Comparison of ENCODE assay signal across 10 cellular contexts in genomic region chr20:60058869-60059268, GRCh38.
DNase-seq lines count a peak whose midpoint lies in the region; ATAC-seq, FAIRE-seq and TF ChIP-seq lines count a peak whose summit lies in the region.
"Had no signal": no experiment of that assay in that cellular context is flagged by ENCODE, and none has a peak within 500 bp of the region (broad histone marks: within the 10 kb centered on the region; RNA-seq: fewer than 3 reads in every experiment).

No MANE protein-coding gene starts in this region.

- FAIRE-seq in keratinocyte (lab: Jason Lieb, UNC): no peak
- FAIRE-seq: A549 had no signal

- TF ChIP-seq POLR2A in body of pancreas (IDR thresholded peaks at IDR 0.05): no peak
- TF ChIP-seq POLR2A in esophagus squamous epithelium (IDR thresholded peaks at IDR 0.05): no peak

- H3K4me2 ChIP-seq in keratinocyte (ENCODE audit: control insufficient read depth, extremely low read depth, insufficient read depth, low read depth, low read length): peak overlapping the region; percentile 74
- H3K4me2 ChIP-seq: A549 had no signal

- H3K9me3 ChIP-seq in RWPE2 (ENCODE audit: severe bottlenecking): no peaks in the 10 kb centered on the region
- no peaks in the 10 kb centered on the region for H3K9me3 ChIP-seq in keratinocyte (ENCODE audit: control insufficient read depth, low read depth, low read length)
- no peaks in the 10 kb centered on the region for H3K9me3 ChIP-seq in body of pancreas
- no peaks in the 10 kb centered on the region for H3K9me3 ChIP-seq in esophagus squamous epithelium
- H3K9me3 ChIP-seq: A549, transverse colon had no signal

- peaks cover 50% of the 10 kb centered on the region for H3K79me2 ChIP-seq in keratinocyte (ENCODE audit: control insufficient read depth, insufficient read depth, low read length)

- H3K36me3 Mint-ChIP-seq in stimulated activated effector memory CD8-positive, alpha-beta T cell treated with anti-CD3 and anti-CD28 coated beads, Interleukin-12 subunit alpha, Interleukin-12 subunit beta, amount 100 ng/mL, for 72 hours: no peaks in the 10 kb centered on the region

- H4K20me1 ChIP-seq in keratinocyte (ENCODE audit: control insufficient read depth, extremely low read depth, insufficient read depth, low read length): peaks cover 3% of the 10 kb centered on the region

- TF ChIP-seq CTCF in RWPE2 (IDR thresholded peaks at IDR 0.05; ENCODE audit: poor library complexity, severe bottlenecking) (no peak), keratinocyte (optimal IDR thresholded peaks at IDR 0.05 in 1 of 3, IDR thresholded peaks at IDR 0.05 in 1 of 3, conservative IDR thresholded peaks at IDR 0.05 in 1 of 3; ENCODE audit: extremely low read depth in 1 of 3, insufficient read depth in 2 of 3, low read length in 3 of 3) (no peak), body of pancreas (IDR thresholded peaks at IDR 0.05) (no peak), esophagus squamous epithelium (IDR thresholded peaks at IDR 0.05) (no peak)

- no peaks in the 10 kb centered on the region for H3K27me3 ChIP-seq in RWPE2 (ENCODE audit: insufficient read depth, poor library complexity, severe bottlenecking)
- no peaks in the 10 kb centered on the region for H3K27me3 ChIP-seq in keratinocyte (ENCODE audit: control insufficient read depth, extremely low read depth, insufficient read depth, low read length)
- peaks cover 0 to 3% of the 10 kb centered on the region in 2 donors for H3K27me3 ChIP-seq in body of pancreas
- H3K27me3 ChIP-seq in esophagus squamous epithelium: peaks cover 0 to 22% (median 0%) of the 10 kb centered on the region in 4 donors

- intact Hi-C loops in body of pancreas (cut with DNase I): no loop called here
- intact Hi-C loops in esophagus squamous epithelium (cut with DNase I): no loop called here

- WGBS in body of pancreas, 2 donors: 55 to 69% methylated on average over 9 of the region's 9 CpGs
- WGBS in esophagus squamous epithelium, 2 donors: 77 to 84% methylated on average over 7 of the region's 9 CpGs

- H3K9me3 Mint-ChIP-seq in stimulated activated effector memory CD8-positive, alpha-beta T cell treated with anti-CD3 and anti-CD28 coated beads, Interleukin-12 subunit alpha, Interleukin-12 subunit beta, amount 100 ng/mL, for 72 hours: no peaks in the 10 kb centered on the region

- peaks cover 42% of the 10 kb centered on the region for H3K4me1 ChIP-seq in RWPE2 (ENCODE audit: insufficient read depth, poor library complexity, severe bottlenecking)
- peaks cover 43% of the 10 kb centered on the region for H3K4me1 ChIP-seq in keratinocyte (ENCODE audit: control insufficient read depth, extremely low read depth, insufficient read depth, low read length)
- no peaks in the 10 kb centered on the region for H3K4me1 ChIP-seq in body of pancreas
- peaks cover 3 to 43% (median 7%) of the 10 kb centered on the region in 3 donors for H3K4me1 ChIP-seq in esophagus squamous epithelium
- H3K4me1 ChIP-seq: A549 had no signal

- dilution Hi-C loops in keratinocyte (cut with MboI; ENCODE audit: extremely low pct_ligation_motif_present, low sequenced_read_pairs): no loop called here

- H3K9ac ChIP-seq in keratinocyte (ENCODE audit: control insufficient read depth, extremely low read depth, insufficient read depth, low read length): no peak overlapping the region

- H3K27ac ChIP-seq in RWPE2 (ENCODE audit: poor library complexity, severe bottlenecking) (peak overlapping the region; percentile 1), keratinocyte (ENCODE audit: control insufficient read depth, insufficient read depth, low read length) (no peak overlapping the region), body of pancreas (peak overlapping the region in 1 of 4 donors; percentile 17), esophagus squamous epithelium (peak overlapping the region in 2 of 4 donors; percentile 22 to 59)
- H3K27ac ChIP-seq: A549, transverse colon had no signal

- H3K9me1 ChIP-seq in keratinocyte (ENCODE audit: control insufficient read depth, extremely low read depth, insufficient read depth, low read length): no peaks in the 10 kb centered on the region

- peaks cover 19% of the 10 kb centered on the region for H3K36me3 ChIP-seq in RWPE2 (ENCODE audit: low read depth)
- H3K36me3 ChIP-seq in keratinocyte (ENCODE audit: control insufficient read depth in 2 of 2, extremely low read depth in 1 of 2, insufficient read depth in 2 of 2, low read length in 2 of 2): no peaks in the 10 kb centered on the region
- no peaks in the 10 kb centered on the region for H3K36me3 ChIP-seq in body of pancreas (replicated peaks in 1 of 2; ENCODE audit: insufficient read depth in 1 of 2, low read depth in 2 of 2)
- H3K36me3 ChIP-seq in esophagus squamous epithelium: no peaks in the 10 kb centered on the region
- H3K36me3 ChIP-seq: transverse colon had no signal

- H3K4me3 Mint-ChIP-seq in stimulated activated effector memory CD8-positive, alpha-beta T cell treated with anti-CD3 and anti-CD28 coated beads, Interleukin-12 subunit alpha, Interleukin-12 subunit beta, amount 100 ng/mL, for 72 hours: peak overlapping the region; percentile 75

- no peak overlapping the region for H2AFZ ChIP-seq in keratinocyte (ENCODE audit: control insufficient read depth, low read length)

- peaks cover 57% of the 10 kb centered on the region for H3K4me1 Mint-ChIP-seq in stimulated activated effector memory CD8-positive, alpha-beta T cell treated with anti-CD3 and anti-CD28 coated beads, Interleukin-12 subunit alpha, Interleukin-12 subunit beta, amount 100 ng/mL, for 72 hours

- H3K4me3 ChIP-seq in RWPE2 (ENCODE audit: severe bottlenecking) (no peak overlapping the region), keratinocyte (ENCODE audit: control insufficient read depth in 2 of 3, extremely low read depth in 1 of 3, insufficient read depth in 2 of 3, low read depth in 1 of 3, low read length in 3 of 3) (no peak overlapping the region), body of pancreas (no peak overlapping the region), esophagus squamous epithelium (no peak overlapping the region)
- H3K4me3 ChIP-seq: A549, transverse colon had no signal

- H3K27ac Mint-ChIP-seq in stimulated activated effector memory CD8-positive, alpha-beta T cell treated with anti-CD3 and anti-CD28 coated beads, Interleukin-12 subunit alpha, Interleukin-12 subunit beta, amount 100 ng/mL, for 72 hours: peak overlapping the region; percentile 90

- ATAC-seq in RWPE2 (ENCODE audit: low read depth) (no peak), GM18517 (IDR thresholded peaks at IDR 0.05; ENCODE audit: unreplicated experiment) (no peak), body of pancreas (no peak)
- no peak for ATAC-seq in stimulated activated effector memory CD8-positive, alpha-beta T cell treated with anti-CD3 and anti-CD28 coated beads, Interleukin-12 subunit alpha, Interleukin-12 subunit beta, amount 100 ng/mL, for 72 hours
- ATAC-seq: A549 had no signal

- peak; percentile 54 to 80 for DNase-seq in SHP77 (lab: John Stamatoyannopoulos, UW)
- no peak for DNase-seq in SHP77 treated with DMSO at 0.1 percent for 48 hours (lab: John Stamatoyannopoulos, UW)
- DNase-seq in RWPE2 (ENCODE audit: low spot score): peak; percentile 78
- DNase-seq in keratinocyte (ENCODE audit: low read depth, low spot score): no peak
- DNase-seq in stimulated activated effector memory CD8-positive, alpha-beta T cell treated with anti-CD3 and anti-CD28 coated beads, Interleukin-12 subunit alpha, Interleukin-12 subunit beta, amount 100 ng/mL, for 72 hours (ENCODE audit: low spot score in 2 of 2): no peak
- DNase-seq in body of pancreas: no peak
- no peak for DNase-seq in esophagus squamous epithelium (lab: John Stamatoyannopoulos, UW)

Comparison
In these comparisons a context has a peak if more than half of its experiments do, and no peak if none do; other contexts are left out.
1. DNase-seq: peak in SHP77 (2 of 2) and RWPE2 (single experiment); none in SHP77 treated with DMSO at 0.1 percent for 48 hours (single experiment), keratinocyte (single experiment), stimulated activated effector memory CD8-positive, alpha-beta T cell treated with anti-CD3 and anti-CD28 coated beads, Interleukin-12 subunit alpha, Interleukin-12 subunit beta, amount 100 ng/mL, for 72 hours (0 of 2), body of pancreas (0 of 4) and esophagus squamous epithelium (single experiment).